Comparison of ENCODE assay signal across 10 cellular contexts in genomic region chr3:130013246-130013645, GRCh38. TPM values are rescaled to one million over a fixed set of nuclear protein-coding genes. Genes with fewer than 3 reads are reported as not detected.
"Had no signal": no experiment of that assay in that cellular context is flagged by ENCODE, and none has a peak within 500 bp of the region (broad histone marks: within the 10 kb centered on the region; RNA-seq: fewer than 3 reads in every experiment).

No MANE protein-coding gene starts in this region.

RNA-seq across cellular contexts. Expression of gene TRH, which starts 38.7 kb away (rescaled TPM):
- total RNA-seq: OCI-LY7, PC-3, PC-9, Peyer's patch, Right ventricle myocardium inferior, Right ventricle myocardium superior, RPMI7951, SJCRH30, SJSA1, SK-MEL-5 had no signal
